In the genomic region with DNA sequence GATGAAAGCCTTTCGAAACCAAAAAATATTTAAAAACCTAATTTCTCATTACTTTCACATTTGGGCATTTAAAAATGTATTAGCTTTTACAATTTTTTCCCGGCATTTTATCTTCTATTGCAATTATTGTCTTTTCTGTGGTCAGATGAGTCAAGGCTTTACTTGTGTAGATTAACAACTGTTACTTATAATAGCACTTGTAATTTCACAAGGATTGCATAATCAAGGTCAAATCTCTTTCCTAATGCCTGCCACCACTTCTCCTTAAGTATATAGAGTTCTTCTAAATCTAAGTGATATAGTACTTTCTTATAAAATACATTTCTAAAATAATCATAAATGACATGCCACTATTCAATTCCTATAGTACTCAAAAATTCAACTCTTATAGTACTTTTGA, we compare ENCODE assay signal across 2 cellular contexts.
TF ChIP-seq lines count a peak whose summit lies in the region.

No MANE protein-coding gene starts in this region.

TF ChIP-seq in A549, 52 proteins besides CTCF, POLR2A, EP300 and RAD21 (continued from another document):
- TF ChIP-seq, protein P1, sequence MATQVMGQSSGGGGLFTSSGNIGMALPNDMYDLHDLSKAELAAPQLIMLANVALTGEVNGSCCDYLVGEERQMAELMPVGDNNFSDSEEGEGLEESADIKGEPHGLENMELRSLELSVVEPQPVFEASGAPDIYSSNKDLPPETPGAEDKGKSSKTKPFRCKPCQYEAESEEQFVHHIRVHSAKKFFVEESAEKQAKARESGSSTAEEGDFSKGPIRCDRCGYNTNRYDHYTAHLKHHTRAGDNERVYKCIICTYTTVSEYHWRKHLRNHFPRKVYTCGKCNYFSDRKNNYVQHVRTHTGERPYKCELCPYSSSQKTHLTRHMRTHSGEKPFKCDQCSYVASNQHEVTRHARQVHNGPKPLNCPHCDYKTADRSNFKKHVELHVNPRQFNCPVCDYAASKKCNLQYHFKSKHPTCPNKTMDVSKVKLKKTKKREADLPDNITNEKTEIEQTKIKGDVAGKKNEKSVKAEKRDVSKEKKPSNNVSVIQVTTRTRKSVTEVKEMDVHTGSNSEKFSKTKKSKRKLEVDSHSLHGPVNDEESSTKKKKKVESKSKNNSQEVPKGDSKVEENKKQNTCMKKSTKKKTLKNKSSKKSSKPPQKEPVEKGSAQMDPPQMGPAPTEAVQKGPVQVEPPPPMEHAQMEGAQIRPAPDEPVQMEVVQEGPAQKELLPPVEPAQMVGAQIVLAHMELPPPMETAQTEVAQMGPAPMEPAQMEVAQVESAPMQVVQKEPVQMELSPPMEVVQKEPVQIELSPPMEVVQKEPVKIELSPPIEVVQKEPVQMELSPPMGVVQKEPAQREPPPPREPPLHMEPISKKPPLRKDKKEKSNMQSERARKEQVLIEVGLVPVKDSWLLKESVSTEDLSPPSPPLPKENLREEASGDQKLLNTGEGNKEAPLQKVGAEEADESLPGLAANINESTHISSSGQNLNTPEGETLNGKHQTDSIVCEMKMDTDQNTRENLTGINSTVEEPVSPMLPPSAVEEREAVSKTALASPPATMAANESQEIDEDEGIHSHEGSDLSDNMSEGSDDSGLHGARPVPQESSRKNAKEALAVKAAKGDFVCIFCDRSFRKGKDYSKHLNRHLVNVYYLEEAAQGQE (IDR thresholded peaks at IDR 0.05), result no peak

TF ChIP-seq in IMR-90, 13 proteins besides CTCF, POLR2A, EP300 and RAD21 (continued from another document):
- TF ChIP-seq CHD1 (IDR thresholded peaks at IDR 0.05; ENCODE audit: low read depth, low read length), result no peak
